Comparison of ENCODE assay signal across 8 cellular contexts in genomic region chr9:105842023-105842644, GRCh38.
DNase-seq lines count a peak whose midpoint lies in the region; ATAC-seq, FAIRE-seq and TF ChIP-seq lines count a peak whose summit lies in the region.

No MANE protein-coding gene starts in this region.

- H3K27me3 ChIP-seq in colonic mucosa, result no peaks in the 10 kb centered on the region

- FAIRE-seq in D721Med (lab: Jason Lieb, UNC), result no peak

- TF ChIP-seq CTCF in D721Med (IDR thresholded peaks at IDR 0.05; ENCODE audit: insufficient read depth, missing control alignments) (peak; percentile 84), colonic mucosa (IDR thresholded peaks at IDR 0.05) (peak; percentile 85), mucosa of descending colon (IDR thresholded peaks at IDR 0.05) (peak; percentile 33)

- no peak overlapping the region for H3K27ac ChIP-seq in colonic mucosa

- H3K9ac ChIP-seq in colonic mucosa (ENCODE audit: low read depth in 2 of 2, low read length in 2 of 2), result no peak overlapping the region

- ATAC-seq in GM21381 (IDR thresholded peaks at IDR 0.05; ENCODE audit: unreplicated experiment) (peak; percentile 51), mucosa of descending colon (no peak), HG03108 (IDR thresholded peaks at IDR 0.05; ENCODE audit: unreplicated experiment) (no peak)

- intact Hi-C loops in colonic mucosa (cut with DNase I) (no loop called here), mucosa of descending colon (cut with DNase I, micrococcal nuclease) (no loop called here)

- H3K36me3 ChIP-seq in colonic mucosa (no peaks in the 10 kb centered on the region), mucosa of descending colon (ENCODE audit: low read depth) (no peaks in the 10 kb centered on the region)

- DNase-seq in D721Med (ENCODE audit: insufficient read length, low spot score) (no peak), NCI-H69 (lab: John Stamatoyannopoulos, UW) (peak; percentile 35), colonic mucosa (peak; percentile 23), mucosa of descending colon (peak in 1 of 3 donors; percentile 42), NCI-H2227 (lab: John Stamatoyannopoulos, UW; ENCODE audit: unreplicated experiment) (no peak), NCI-H187 treated with DMSO at 0.1 percent for 48 hours (lab: John Stamatoyannopoulos, UW) (no peak)

- no peak overlapping the region for H3K4me3 ChIP-seq in colonic mucosa
- H3K4me3 ChIP-seq in mucosa of descending colon, result no peak overlapping the region

- H3K4me1 ChIP-seq in colonic mucosa (no peaks in the 10 kb centered on the region), mucosa of descending colon (ENCODE audit: low read depth) (no peaks in the 10 kb centered on the region)

- H3K9me3 ChIP-seq in colonic mucosa (no peaks in the 10 kb centered on the region), mucosa of descending colon (no peaks in the 10 kb centered on the region)

Comparison
In these comparisons a context has a peak if more than half of its experiments do, and no peak if none do; other contexts are left out.
1. DNase-seq: peak in NCI-H69 (single experiment) and colonic mucosa (single experiment); none in D721Med (single experiment), NCI-H2227 (single experiment) and NCI-H187 treated with DMSO at 0.1 percent for 48 hours (single experiment).
2. CTCF ChIP-seq: peak in every context shown above with its lines; median percentile 85 in colonic mucosa; 84 in D721Med; 33 in mucosa of descending colon.